In the genomic region with DNA sequence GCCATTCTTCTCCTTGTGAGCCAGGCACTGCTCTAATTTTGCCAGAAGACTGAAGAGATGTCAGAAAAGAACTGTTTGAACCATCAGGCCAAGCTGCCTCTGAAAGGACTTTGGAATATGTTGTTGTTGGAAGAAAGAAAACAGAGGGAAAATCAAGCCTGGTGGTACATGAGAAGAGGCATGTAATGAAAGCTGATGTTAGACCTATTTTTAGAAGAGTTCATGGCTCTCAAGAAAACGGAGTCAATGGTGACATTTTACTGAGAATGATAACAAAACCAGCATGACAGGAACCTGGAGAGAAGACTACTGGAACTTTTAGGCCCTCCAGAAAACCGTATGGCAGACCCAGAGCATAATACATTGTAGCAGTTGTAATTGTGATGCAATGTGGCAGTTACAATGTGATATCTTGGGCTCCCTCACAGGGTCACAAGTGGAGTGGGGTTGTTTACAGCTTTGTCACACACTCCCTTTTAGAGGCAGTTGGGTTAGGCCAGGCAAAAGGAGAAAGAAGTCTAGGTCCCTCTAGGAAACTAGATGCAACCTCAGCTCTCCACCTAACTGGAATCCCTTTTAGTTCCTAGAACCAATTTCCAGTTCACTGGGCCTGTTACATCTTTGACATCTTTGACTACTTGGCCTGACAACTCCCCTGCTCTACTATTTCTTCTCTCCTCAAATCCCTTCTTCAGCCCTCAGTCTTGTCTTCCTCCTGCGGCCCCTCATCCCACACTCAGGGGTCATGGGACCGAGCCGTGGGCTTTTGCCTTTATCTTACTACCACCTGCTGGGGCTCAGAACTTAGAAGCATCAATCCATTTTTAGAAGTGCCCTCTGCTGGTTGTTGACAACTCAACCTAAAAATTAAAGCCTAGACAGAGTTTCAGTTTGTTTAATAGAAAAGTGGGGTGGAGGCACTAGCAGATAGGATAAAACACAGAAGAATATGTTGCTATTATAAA, we compare ENCODE assay signal across 8 cellular contexts.
DNase-seq lines count a peak whose midpoint lies in the region; ATAC-seq and TF ChIP-seq lines count a peak whose summit lies in the region.

No MANE protein-coding gene starts in this region.

- no peak overlapping the region for H3K4me3 Mint-ChIP-seq in activated CD8-positive, alpha-beta T cell treated with anti-CD3 and anti-CD28 coated beads for 36 hours

- ATAC-seq in HG03442 (IDR thresholded peaks at IDR 0.05; ENCODE audit: unreplicated experiment): peak; percentile 38
- peak; percentile 79 for ATAC-seq in activated CD8-positive, alpha-beta T cell treated with anti-CD3 and anti-CD28 coated beads for 36 hours

- H3K9me3 Mint-ChIP-seq in activated CD8-positive, alpha-beta T cell treated with anti-CD3 and anti-CD28 coated beads for 36 hours: peaks cover 5% of the 10 kb centered on the region

- peak; percentile 13 for DNase-seq in stimulated activated CD4-positive, alpha-beta T cell treated with anti-CD3 and anti-CD28 coated beads, Interleukin-4, amount 100 ng/mL, for 24 hours
- DNase-seq in stimulated activated CD4-positive, alpha-beta T cell treated with anti-CD3 and anti-CD28 coated beads, Interleukin-1b, Interleukin-23, amount 100 ng/mL, for 48 hours: no peak
- DNase-seq in activated CD8-positive, alpha-beta T cell treated with anti-CD3 and anti-CD28 coated beads for 36 hours: peak; percentile 30
- DNase-seq in kidney tubule cell (ENCODE audit: low spot score) (peak; percentile 22), lower leg skin (ENCODE audit: low spot score in 2 of 2) (no peak), T-helper 9 cell (no peak), HuH-7 (ENCODE audit: low spot score) (no peak)

- 59% methylated on average over 5 of the region's 5 CpGs for WGBS in lower leg skin, 2 donors

- peaks cover 2% of the 10 kb centered on the region for H3K36me3 Mint-ChIP-seq in activated CD8-positive, alpha-beta T cell treated with anti-CD3 and anti-CD28 coated beads for 36 hours (ENCODE audit: low read depth)

- H3K4me1 Mint-ChIP-seq in activated CD8-positive, alpha-beta T cell treated with anti-CD3 and anti-CD28 coated beads for 36 hours (ENCODE audit: low read depth): peaks cover 28% of the 10 kb centered on the region

- H3K27ac Mint-ChIP-seq in activated CD8-positive, alpha-beta T cell treated with anti-CD3 and anti-CD28 coated beads for 36 hours: peak overlapping the region; percentile 65

- CTCF ChIA-PET in activated CD8-positive, alpha-beta T cell treated with anti-CD3 and anti-CD28 coated beads for 36 hours (lab: Charles Lee): interaction anchor here (0.7 to 3.5 kb wide), 21 partner anchors 9 to 681 kb away, joined by 3 to 35 read pairs (median 4); no protein-coding TSS in a partner anchor

- peak; percentile 39 for TF ChIP-seq CTCF in activated CD8-positive, alpha-beta T cell treated with anti-CD3 and anti-CD28 coated beads for 36 hours (IDR thresholded peaks at IDR 0.05)
- no peak for TF ChIP-seq CTCF in lower leg skin (IDR thresholded peaks at IDR 0.05)

- no peaks in the 10 kb centered on the region for H3K27me3 Mint-ChIP-seq in activated CD8-positive, alpha-beta T cell treated with anti-CD3 and anti-CD28 coated beads for 36 hours

- no peak overlapping the region for H3K4me3 ChIP-seq in lower leg skin (ENCODE audit: low read depth, poor library complexity, severe bottlenecking)

- POLR2A ChIA-PET in activated CD8-positive, alpha-beta T cell treated with anti-CD3 and anti-CD28 coated beads for 36 hours (lab: Charles Lee): interaction anchor here (1.4 to 2.0 kb wide), 2 partner anchors 12 to 62 kb away, joined by 5 to 10 read pairs; a partner anchor contains a TSS

- no peak for TF ChIP-seq POLR2A in lower leg skin (IDR thresholded peaks at IDR 0.05)

- intact Hi-C loops in activated CD8-positive, alpha-beta T cell treated with anti-CD3 and anti-CD28 coated beads for 36 hours (cut with micrococcal nuclease): loop anchor here (5.0 kb wide), 1 partner anchor 162 kb away; no protein-coding TSS in a partner anchor
- intact Hi-C loops in lower leg skin (cut with DNase I; ENCODE audit: low total_unique reads): no loop called here

Comparison
In these comparisons a context has a peak if more than half of its experiments do, and no peak if none do; other contexts are left out.
1. DNase-seq: peak in stimulated activated CD4-positive, alpha-beta T cell treated with anti-CD3 and anti-CD28 coated beads, Interleukin-4, amount 100 ng/mL, for 24 hours (single experiment), activated CD8-positive, alpha-beta T cell treated with anti-CD3 and anti-CD28 coated beads for 36 hours (single experiment) and kidney tubule cell (single experiment); none in stimulated activated CD4-positive, alpha-beta T cell treated with anti-CD3 and anti-CD28 coated beads, Interleukin-1b, Interleukin-23, amount 100 ng/mL, for 48 hours (single experiment), lower leg skin (0 of 2), T-helper 9 cell (single experiment) and HuH-7 (single experiment).